ENCODE assay signal across 12 cellular contexts in the genomic region with DNA sequence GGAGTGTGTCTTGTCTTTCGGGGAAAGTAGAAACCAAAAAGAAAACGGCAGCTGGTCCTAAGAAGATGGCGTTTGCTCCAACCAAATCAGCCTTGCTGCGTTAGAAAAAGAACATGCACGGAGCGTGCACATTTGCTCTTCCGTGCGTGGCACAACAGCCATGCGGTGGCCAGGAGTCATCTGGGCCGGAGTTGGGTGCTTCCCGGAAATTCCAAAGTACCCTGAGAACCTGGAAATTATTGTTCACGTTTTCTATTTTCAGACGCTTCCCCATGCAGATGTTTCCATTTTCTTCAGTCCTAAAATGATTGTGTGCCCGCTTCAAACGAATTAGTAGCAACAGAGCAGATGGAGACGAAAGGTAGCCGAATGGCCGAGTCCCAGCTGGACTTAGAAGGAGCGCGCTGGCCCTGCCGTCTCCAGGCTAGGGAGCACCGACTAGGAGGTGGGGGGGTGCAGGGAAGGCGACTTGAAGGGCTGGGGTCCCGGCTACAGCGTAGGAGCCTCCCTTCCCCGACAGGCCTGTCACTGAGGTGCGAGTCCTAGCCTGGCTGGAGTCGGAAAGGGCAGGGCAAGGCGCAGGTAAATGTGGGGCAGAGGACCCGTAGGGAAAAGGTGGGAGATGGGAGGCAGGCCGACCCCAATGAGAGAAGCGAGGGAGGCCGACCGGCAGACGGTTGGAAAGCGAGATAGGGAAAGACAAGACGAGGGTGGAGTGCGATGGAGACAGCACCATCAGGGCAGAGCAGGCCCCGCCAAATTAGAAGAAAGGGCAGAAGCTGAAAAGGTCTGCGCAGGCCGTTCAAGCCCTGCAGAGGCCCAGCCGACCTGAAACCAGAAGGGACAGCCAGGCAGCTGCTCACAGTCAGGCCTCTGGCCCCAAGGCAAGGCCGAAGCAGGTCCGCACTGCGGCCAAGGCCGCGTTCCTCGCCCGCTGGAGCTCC. TPM values are rescaled to one million over a fixed set of nuclear protein-coding genes. Genes with fewer than 3 reads are reported as not detected.
DNase-seq lines count a peak whose midpoint lies in the region; ATAC-seq and TF ChIP-seq lines count a peak whose summit lies in the region.
"Had no signal": no experiment of that assay in that cellular context is flagged by ENCODE, and none has a peak within 500 bp of the region (broad histone marks: within the 10 kb centered on the region; RNA-seq: fewer than 3 reads in every experiment).

No MANE protein-coding gene starts in this region.

- peak; percentile 43 for DNase-seq in GM20000 (ENCODE audit: low spot score)
- peak; percentile 26 for DNase-seq in adipocyte (ENCODE audit: low read depth)
- DNase-seq in A172 (ENCODE audit: low spot score), result no peak
- DNase-seq in transverse colon, result no peak
- DNase-seq in NCI-H524 treated with DMSO at 0.1 percent for 48 hours (lab: John Stamatoyannopoulos, UW), result no peak
- DNase-seq: mucosa of descending colon, NCI-H2107, RPMI8226 had no signal

- TF ChIP-seq CTCF in GM20000 (IDR thresholded peaks at IDR 0.05; ENCODE audit: extremely low read depth, missing control alignments), result no peak
- no peak for TF ChIP-seq CTCF in transverse colon (IDR thresholded peaks at IDR 0.05)

- no peak for TF ChIP-seq EP300 in transverse colon (IDR thresholded peaks at IDR 0.05; ENCODE audit: low read depth)

- ATAC-seq in HG03175 (IDR thresholded peaks at IDR 0.05; ENCODE audit: unreplicated experiment), result no peak

- peaks cover 93% of the 10 kb centered on the region for H4K20me1 ChIP-seq in BLaER1

- peaks cover 75% of the 10 kb centered on the region for H3K4me1 ChIP-seq in BLaER1
- peaks cover 9% of the 10 kb centered on the region for H3K4me1 ChIP-seq in adipocyte (ENCODE audit: control insufficient read depth, insufficient read depth, low read length)
- H3K4me1 ChIP-seq in mucosa of stomach (ENCODE audit: control insufficient read depth, insufficient read depth, low read length), result peaks cover 34% of the 10 kb centered on the region
- peaks cover 22 to 57% (median 48%) of the 10 kb centered on the region in 4 donors for H3K4me1 ChIP-seq in transverse colon

- TF ChIP-seq POLR2A in transverse colon (IDR thresholded peaks at IDR 0.05), result no peak

- H3K27ac ChIP-seq in BLaER1, result no peak overlapping the region
- H3K27ac ChIP-seq in transverse colon, result no peak overlapping the region
- H3K27ac ChIP-seq: VCaP had no signal

- H3K9me3 ChIP-seq in BLaER1, result peaks cover 14% of the 10 kb centered on the region
- peaks cover 8% of the 10 kb centered on the region for H3K9me3 ChIP-seq in adipocyte (ENCODE audit: control insufficient read depth, low read length)
- no peaks in the 10 kb centered on the region for H3K9me3 ChIP-seq in mucosa of stomach (ENCODE audit: control insufficient read depth, low read length)
- no peaks in the 10 kb centered on the region for H3K9me3 ChIP-seq in transverse colon
- H3K9me3 ChIP-seq: mucosa of descending colon had no signal

- H3K9ac ChIP-seq in BLaER1 (no peak overlapping the region), adipocyte (ENCODE audit: low read length) (no peak overlapping the region), mucosa of stomach (ENCODE audit: low read length) (peak overlapping the region; percentile 55)

- H3K27me3 ChIP-seq in BLaER1 (peaks cover 100% of the 10 kb centered on the region), adipocyte (replicated peaks; ENCODE audit: control insufficient read depth, insufficient read depth, low read length) (peaks cover 90% of the 10 kb centered on the region), mucosa of stomach (ENCODE audit: control insufficient read depth, insufficient read depth, low read length) (peaks cover 93% of the 10 kb centered on the region), transverse colon (peaks cover 97% of the 10 kb centered on the region)

- 29 to 38% methylated on average over 15 to 49 of the region's 49 CpGs for WGBS in transverse colon (ENCODE audit: low coverage in 1 of 2), 2 donors

- H3K36me3 ChIP-seq in BLaER1 (no peaks in the 10 kb centered on the region), adipocyte (ENCODE audit: control insufficient read depth, insufficient read depth, low read length, severe bottlenecking) (no peaks in the 10 kb centered on the region), mucosa of stomach (ENCODE audit: control insufficient read depth, insufficient read depth, low read length) (no peaks in the 10 kb centered on the region), transverse colon (no peaks in the 10 kb centered on the region)

- in situ Hi-C loops in transverse colon (cut with MboI; ENCODE audit: low pct_ligation_motif_present in 1 of 4, low pct_unique_long_range_greater_than_20kb in 1 of 4, low sequenced_read_pairs in 3 of 4), result loop anchor here in 1 of 4 donors (25.0 kb wide), 2 partner anchors 266 to 791 kb away; no protein-coding TSS in a partner anchor

- H3K4me3 ChIP-seq in BLaER1 (peak overlapping the region; percentile 65), adipocyte (ENCODE audit: low read length) (no peak overlapping the region), mucosa of stomach (ENCODE audit: low read length) (no peak overlapping the region), transverse colon (peak overlapping the region in 1 of 4 donors; percentile 22)
- H3K4me3 ChIP-seq: mucosa of descending colon had no signal

- peak overlapping the region; percentile 46 for H3K4me2 ChIP-seq in BLaER1

- intact Hi-C loops in transverse colon (cut with DNase I; ENCODE audit: low total_unique reads), result no loop called here

RNA-seq across cellular contexts. Expression of a gene that starts 1.4 kb away (rescaled TPM):
- total RNA-seq in A172 (2014; rRNA removed; shearing (Covaris generic)), result not detected in 2 replicates
- not detected for total RNA-seq in transverse colon

Comparison
In these comparisons a context has a peak if more than half of its experiments do, and no peak if none do; other contexts are left out.
1. DNase-seq: peak in GM20000 (single experiment) and adipocyte (single experiment); none in A172 (single experiment), transverse colon (single experiment) and NCI-H524 treated with DMSO at 0.1 percent for 48 hours (single experiment).